In the genomic region with DNA sequence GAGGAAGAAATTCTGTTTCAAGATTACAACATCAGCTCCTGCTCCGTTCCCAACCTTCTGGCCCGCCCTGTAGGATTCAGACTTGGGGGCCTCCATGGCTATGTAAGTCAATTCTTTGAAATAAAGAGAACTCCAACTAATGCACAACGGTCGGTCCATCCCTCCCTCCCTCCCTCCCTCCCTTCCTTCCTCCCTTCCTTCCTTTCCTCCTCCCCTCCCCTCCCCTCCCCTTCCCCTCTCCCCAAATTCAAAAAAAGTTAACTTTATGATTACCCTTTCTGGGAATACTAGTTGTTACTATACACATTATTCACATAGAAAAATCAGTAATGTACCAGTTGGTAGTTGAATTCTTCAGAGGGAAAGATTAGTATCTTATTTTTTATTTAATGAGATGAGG, we compare ENCODE assay signal across 6 cellular contexts.
"Had no signal": no experiment of that assay in that cellular context is flagged by ENCODE, and none has a peak within 500 bp of the region (broad histone marks: within the 10 kb centered on the region; RNA-seq: fewer than 3 reads in every experiment).

No MANE protein-coding gene starts in this region.

- H3K27ac Mint-ChIP-seq: IgD-negative memory B cell had no signal

- H3K4me3 Mint-ChIP-seq: IgD-negative memory B cell had no signal

- FAIRE-seq: HTR-8/SVneo had no signal

- DNase-seq: IMR-90, KBM-7, KG1 had no signal

- H3K4me1 Mint-ChIP-seq: IgD-negative memory B cell had no signal

- H3K27ac ChIP-seq: HL-60 had no signal

- H3K9me3 Mint-ChIP-seq: IgD-negative memory B cell had no signal
